Comparison of ENCODE assay signal across 8 cellular contexts in genomic region chr9:123929870-123930831, GRCh38. TPM values are rescaled to one million over a fixed set of nuclear protein-coding genes. Genes with fewer than 3 reads are reported as not detected.
DNase-seq lines count a peak whose midpoint lies in the region; ATAC-seq and TF ChIP-seq lines count a peak whose summit lies in the region.

A gene with protein sequence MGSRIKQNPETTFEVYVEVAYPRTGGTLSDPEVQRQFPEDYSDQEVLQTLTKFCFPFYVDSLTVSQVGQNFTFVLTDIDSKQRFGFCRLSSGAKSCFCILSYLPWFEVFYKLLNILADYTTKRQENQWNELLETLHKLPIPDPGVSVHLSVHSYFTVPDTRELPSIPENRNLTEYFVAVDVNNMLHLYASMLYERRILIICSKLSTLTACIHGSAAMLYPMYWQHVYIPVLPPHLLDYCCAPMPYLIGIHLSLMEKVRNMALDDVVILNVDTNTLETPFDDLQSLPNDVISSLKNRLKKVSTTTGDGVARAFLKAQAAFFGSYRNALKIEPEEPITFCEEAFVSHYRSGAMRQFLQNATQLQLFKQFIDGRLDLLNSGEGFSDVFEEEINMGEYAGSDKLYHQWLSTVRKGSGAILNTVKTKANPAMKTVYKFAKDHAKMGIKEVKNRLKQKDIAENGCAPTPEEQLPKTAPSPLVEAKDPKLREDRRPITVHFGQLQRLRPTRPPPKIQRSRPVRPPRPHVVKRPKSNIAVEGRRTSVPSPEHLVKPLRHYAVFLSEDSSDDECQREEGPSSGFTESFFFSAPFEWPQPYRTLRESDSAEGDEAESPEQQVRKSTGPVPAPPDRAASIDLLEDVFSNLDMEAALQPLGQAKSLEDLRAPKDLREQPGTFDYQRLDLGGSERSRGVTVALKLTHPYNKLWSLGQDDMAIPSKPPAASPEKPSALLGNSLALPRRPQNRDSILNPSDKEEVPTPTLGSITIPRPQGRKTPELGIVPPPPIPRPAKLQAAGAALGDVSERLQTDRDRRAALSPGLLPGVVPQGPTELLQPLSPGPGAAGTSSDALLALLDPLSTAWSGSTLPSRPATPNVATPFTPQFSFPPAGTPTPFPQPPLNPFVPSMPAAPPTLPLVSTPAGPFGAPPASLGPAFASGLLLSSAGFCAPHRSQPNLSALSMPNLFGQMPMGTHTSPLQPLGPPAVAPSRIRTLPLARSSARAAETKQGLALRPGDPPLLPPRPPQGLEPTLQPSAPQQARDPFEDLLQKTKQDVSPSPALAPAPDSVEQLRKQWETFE (minus strand): TSS chr9:123930126. CDS start chr9:123929905, 221 bp downstream.

- H3K4me3 ChIP-seq in CD8-positive, alpha-beta memory T cell (ENCODE audit: low read length) = peak within 1 kb of the TSS; percentile 76

- no peaks in the 10 kb centered on the region for H3K36me3 ChIP-seq in CD8-positive, alpha-beta memory T cell (ENCODE audit: insufficient read depth, low read length)

- H3K36me3 Mint-ChIP-seq in CD8-positive, alpha-beta memory T cell = peaks cover 0 to 6% (median 0%) of the 10 kb centered on the region in 3 donors
- H3K36me3 Mint-ChIP-seq in endothelial cell (ENCODE audit: low read depth, unreplicated experiment) = peaks cover 5% of the 10 kb centered on the region

- no peaks in the 10 kb centered on the region for H3K9me3 ChIP-seq in CD8-positive, alpha-beta memory T cell (ENCODE audit: low read length)

- H3K4me1 Mint-ChIP-seq in CD8-positive, alpha-beta memory T cell = peaks cover 31 to 38% (median 35%) of the 10 kb centered on the region in 3 donors
- peaks cover 30% of the 10 kb centered on the region for H3K4me1 Mint-ChIP-seq in endothelial cell (ENCODE audit: unreplicated experiment)

- no peaks in the 10 kb centered on the region for H3K27me3 Mint-ChIP-seq in CD8-positive, alpha-beta memory T cell
- H3K27me3 Mint-ChIP-seq in endothelial cell (ENCODE audit: unreplicated experiment) = peaks cover 8% of the 10 kb centered on the region

- peak within 1 kb of the TSS; percentile 83 to 94 (median 93) for H3K4me3 Mint-ChIP-seq in CD8-positive, alpha-beta memory T cell
- H3K4me3 Mint-ChIP-seq in endothelial cell (ENCODE audit: unreplicated experiment) = peak within 1 kb of the TSS; percentile 92

- peaks cover 25% of the 10 kb centered on the region for H3K4me1 ChIP-seq in CD8-positive, alpha-beta memory T cell (ENCODE audit: insufficient read depth, low read length)

- POLR2A ChIA-PET in CD8-positive, alpha-beta memory T cell (lab: Charles Lee) = no interaction called here

- CTCF ChIA-PET in CD8-positive, alpha-beta memory T cell (lab: Charles Lee) = no interaction called here

- peak; percentile 39 for ATAC-seq in GM19468 (IDR thresholded peaks at IDR 0.05; ENCODE audit: extremely low read depth, unreplicated experiment)

- TF ChIP-seq CTCF in endothelial cell (IDR thresholded peaks at IDR 0.05; ENCODE audit: unreplicated experiment) = no peak

- H3K27ac ChIP-seq in CD8-positive, alpha-beta memory T cell (ENCODE audit: low read depth, low read length) = peak within 1 kb of the TSS; percentile 54

- no peaks in the 10 kb centered on the region for H3K27me3 ChIP-seq in CD8-positive, alpha-beta memory T cell (ENCODE audit: insufficient read depth, low read length, poor library complexity, severe bottlenecking)

- H3K27ac Mint-ChIP-seq in CD8-positive, alpha-beta memory T cell = peak within 1 kb of the TSS; percentile 9 to 95 (median 78)
- peak within 1 kb of the TSS; percentile 22 for H3K27ac Mint-ChIP-seq in endothelial cell (ENCODE audit: unreplicated experiment)

- DNase-seq in CD8-positive, alpha-beta memory T cell = peak; percentile 78 to 89 (median 81)
- DNase-seq in HS-5 (ENCODE audit: low read depth) = peak; percentile 46
- peak; percentile 89 for DNase-seq in NOMO-1 treated with dmso at 0.1 percent for 144 hours (lab: John Stamatoyannopoulos, UW; ENCODE audit: unreplicated experiment)
- DNase-seq in activated CD8-positive, alpha-beta memory T cell treated with anti-CD3 and anti-CD28 coated beads, Interleukin-2, amount 50 U/mL, for 24 hours (ENCODE audit: extremely low read depth) = peak; percentile 64
- peak; percentile 97 for DNase-seq in endothelial cell (ENCODE audit: low spot score)
- peak; percentile 84 for DNase-seq in midbrain (lab: John Stamatoyannopoulos, UW)
- DNase-seq in stimulated activated CD8-positive, alpha-beta memory T cell treated with anti-CD3 and anti-CD28 coated beads, Interleukin-15, amount 100 ng/mL, for 48 hours (ENCODE audit: low read depth in 2 of 2) = peak; percentile 88

- no peaks in the 10 kb centered on the region for H3K9me3 Mint-ChIP-seq in CD8-positive, alpha-beta memory T cell
- no peaks in the 10 kb centered on the region for H3K9me3 Mint-ChIP-seq in endothelial cell (ENCODE audit: unreplicated experiment)

RNA-seq across cellular contexts. Expression of the gene that starts here (rescaled TPM):
- 10 to 100 TPM; 15.0 to 15.1 TPM for total RNA-seq in CD8-positive, alpha-beta memory T cell
- 7.2 TPM for polyA plus RNA-seq in CD8-positive, alpha-beta memory T cell
- total RNA-seq in endothelial cell (ENCODE audit: unreplicated experiment) = 14.1 TPM

Comparison
In these comparisons a context has a peak if more than half of its experiments do, and no peak if none do; other contexts are left out.
1. Peak in every context shown above with its lines: DNase-seq, ATAC-seq, H3K4me3 ChIP-seq and H3K27ac ChIP-seq.
2. DNase-seq: peak in every context shown above with its lines; median percentile 97 in endothelial cell; 89 in NOMO-1 treated with dmso at 0.1 percent for 144 hours; 88 in stimulated activated CD8-positive, alpha-beta memory T cell treated with anti-CD3 and anti-CD28 coated beads, Interleukin-15, amount 100 ng/mL, for 48 hours; 84 in midbrain; 81 in CD8-positive, alpha-beta memory T cell; 64 in activated CD8-positive, alpha-beta memory T cell treated with anti-CD3 and anti-CD28 coated beads, Interleukin-2, amount 50 U/mL, for 24 hours; 46 in HS-5.